In genomic region chr6:149392535-149392934, GRCh38 we compare ENCODE assay signal across 25 cellular contexts. TPM values are rescaled to one million over a fixed set of nuclear protein-coding genes. Genes with fewer than 3 reads are reported as not detected.
DNase-seq lines count a peak whose midpoint lies in the region; ATAC-seq, FAIRE-seq and TF ChIP-seq lines count a peak whose summit lies in the region.
"Had no signal": no experiment of that assay in that cellular context is flagged by ENCODE, and none has a peak within 500 bp of the region (broad histone marks: within the 10 kb centered on the region; RNA-seq: fewer than 3 reads in every experiment).

No MANE protein-coding gene starts in this region.

- no peak for FAIRE-seq in urothelium cell line (lab: Jason Lieb, UNC)

- H3K79me2 ChIP-seq in PC-9 (ENCODE audit: low read depth), result peaks cover 60% of the 10 kb centered on the region

- DNase-seq in activated T-cell treated with anti-CD3 and anti-CD28 coated beads, Interleukin-2, amount 50 U/mL, for 72 hours, result no peak
- DNase-seq in activated T-cell treated with anti-CD3 and anti-CD28 coated beads for 4 hours, result no peak
- no peak for DNase-seq in IMR-90
- no peak for DNase-seq in activated naive CD8-positive, alpha-beta T cell treated with anti-CD3 and anti-CD28 coated beads, Interleukin-2, amount 10 ng/mL, durations not matched to agents 7 days and 5 days
- no peak for DNase-seq in stimulated activated naive CD8-positive, alpha-beta T cell treated with anti-CD3 and anti-CD28 coated beads, Interleukin-15, amount 100 ng/mL, for 72 hours
- no peak for DNase-seq in PC-9
- no peak for DNase-seq in urothelium cell line (ENCODE audit: low spot score)
- DNase-seq in OCI-M2 (lab: John Stamatoyannopoulos, UW; ENCODE audit: unreplicated experiment), result no peak
- DNase-seq: activated CD4-positive, alpha-beta T cell treated with anti-CD3 and anti-CD28 coated beads, Interleukin-2, amount 50 U/mL, for 48 hours; activated T-cell treated with anti-CD3 and anti-CD28 coated beads, Interleukin-2, amount 50 U/mL, for 48 hours; amygdala; caudate nucleus; foreskin fibroblast; H7; immature natural killer cell; left lung; MG63; NCI-H1436 treated with DMSO at 0.1 percent for 48 hours; NCI-H524; substantia nigra; uterus had no signal

- peaks cover 4% of the 10 kb centered on the region for H3K9me1 ChIP-seq in IMR-90 (ENCODE audit: insufficient read depth, low read length)

- no peak overlapping the region for H4K5ac ChIP-seq in IMR-90 (ENCODE audit: low read depth, low read length)

- no peak overlapping the region for H4K91ac ChIP-seq in IMR-90 (ENCODE audit: insufficient read depth, low read depth, low read length)

- ATAC-seq in activated T-cell treated with anti-CD3 and anti-CD28 coated beads, Interleukin-2, amount 50 U/mL, for 72 hours (replicated peaks in 1 of 2), result no peak
- ATAC-seq in IMR-90 (ENCODE audit: low read depth), result no peak
- no peak for ATAC-seq in activated naive CD8-positive, alpha-beta T cell treated with anti-CD3 and anti-CD28 coated beads, Interleukin-2, amount 10 ng/mL, durations not matched to agents 7 days and 5 days (ENCODE audit: low read depth)
- ATAC-seq in stimulated activated naive CD8-positive, alpha-beta T cell treated with anti-CD3 and anti-CD28 coated beads, Interleukin-15, amount 100 ng/mL, for 72 hours, result no peak
- ATAC-seq: left lung had no signal

- TF ChIP-seq CTCF in IMR-90 (conservative IDR thresholded peaks at IDR 0.05; ENCODE audit: low read depth, low read length) (no peak), PC-9 (conservative IDR thresholded peaks at IDR 0.05) (no peak)

- H3K9me3 ChIP-seq in IMR-90 (ENCODE audit: control insufficient read depth, insufficient read depth, low read length), result no peaks in the 10 kb centered on the region
- no peaks in the 10 kb centered on the region; the same call in 1 of the 2 replicates for H3K9me3 ChIP-seq in PC-9 (ENCODE audit: insufficient read depth, low read depth)
- H3K9me3 ChIP-seq: left lung, MG63, uterus had no signal

- H3K18ac ChIP-seq in IMR-90 (ENCODE audit: low read depth, low read length), result no peak overlapping the region; the same call in 1 of the 2 replicates

- H3K4ac ChIP-seq in IMR-90 (ENCODE audit: low read depth, low read length), result no peak overlapping the region

- H3K4me3 Mint-ChIP-seq in activated T-cell treated with anti-CD3 and anti-CD28 coated beads, Interleukin-2, amount 50 U/mL, for 72 hours, result peak overlapping the region; percentile 5 to 71
- peak overlapping the region; percentile 7 for H3K4me3 Mint-ChIP-seq in activated naive CD8-positive, alpha-beta T cell treated with anti-CD3 and anti-CD28 coated beads, Interleukin-2, amount 10 ng/mL, durations not matched to agents 7 days and 5 days
- no peak overlapping the region for H3K4me3 Mint-ChIP-seq in stimulated activated naive CD8-positive, alpha-beta T cell treated with anti-CD3 and anti-CD28 coated beads, Interleukin-15, amount 100 ng/mL, for 72 hours
- H3K4me3 Mint-ChIP-seq: immature natural killer cell, neural progenitor cell had no signal

- H3K4me3 ChIP-seq in IMR-90 (ENCODE audit: insufficient read depth, low read depth, low read length) (no peak overlapping the region), PC-9 (no peak overlapping the region)
- H3K4me3 ChIP-seq: left lung, MG63, neural progenitor cell, uterus had no signal

- peaks cover 81% of the 10 kb centered on the region for H3K4me1 Mint-ChIP-seq in activated T-cell treated with anti-CD3 and anti-CD28 coated beads, Interleukin-2, amount 50 U/mL, for 72 hours (ENCODE audit: low read depth)
- H3K4me1 Mint-ChIP-seq in activated naive CD8-positive, alpha-beta T cell treated with anti-CD3 and anti-CD28 coated beads, Interleukin-2, amount 10 ng/mL, durations not matched to agents 7 days and 5 days, result peaks cover 34% of the 10 kb centered on the region
- peaks cover 73% of the 10 kb centered on the region for H3K4me1 Mint-ChIP-seq in stimulated activated naive CD8-positive, alpha-beta T cell treated with anti-CD3 and anti-CD28 coated beads, Interleukin-15, amount 100 ng/mL, for 72 hours
- H3K4me1 Mint-ChIP-seq: neural progenitor cell had no signal

- no peak for TF ChIP-seq POLR2A in IMR-90 (IDR thresholded peaks at IDR 0.05; ENCODE audit: low read depth, low read length)

- dilution Hi-C loops in IMR-90 (cut with HindIII; ENCODE audit: low sequenced_read_pairs, unreplicated experiment), result no loop called here

- no peak overlapping the region for H3K56ac ChIP-seq in IMR-90 (ENCODE audit: extremely low read depth, insufficient read depth, low read length)

- POLR2A ChIA-PET in IMR-90 (lab: Charles Lee; ENCODE audit: unreplicated experiment), result no interaction called here
- POLR2A ChIA-PET in activated naive CD8-positive, alpha-beta T cell treated with anti-CD3 and anti-CD28 coated beads, Interleukin-2, amount 10 ng/mL, durations not matched to agents 7 days and 5 days (lab: Charles Lee), result no interaction called here
- POLR2A ChIA-PET in PC-9 (lab: Charles Lee; ENCODE audit: unreplicated experiment), result no interaction called here

- peak overlapping the region; percentile 44; the same call in 1 of the 2 replicates for H3K4me2 ChIP-seq in IMR-90 (ENCODE audit: low read depth, low read length)
- no peak overlapping the region for H3K4me2 ChIP-seq in PC-9
- H3K4me2 ChIP-seq: neural progenitor cell had no signal

- intact Hi-C loops in IMR-90 (cut with micrococcal nuclease), result no loop called here
- intact Hi-C loops in PC-9 (cut with micrococcal nuclease; ENCODE audit: unreplicated experiment), result loop anchor here (10.0 kb wide), 1 partner anchor 68 kb away; no protein-coding TSS in a partner anchor

- no peak overlapping the region for H3K9ac ChIP-seq in IMR-90 (ENCODE audit: low read depth, low read length)
- H3K9ac ChIP-seq: neural progenitor cell had no signal

- peak overlapping the region; percentile 88 for H3K27ac Mint-ChIP-seq in activated T-cell treated with anti-CD3 and anti-CD28 coated beads, Interleukin-2, amount 50 U/mL, for 72 hours
- peak overlapping the region; percentile 71 for H3K27ac Mint-ChIP-seq in activated naive CD8-positive, alpha-beta T cell treated with anti-CD3 and anti-CD28 coated beads, Interleukin-2, amount 10 ng/mL, durations not matched to agents 7 days and 5 days
- peak overlapping the region; percentile 3 to 9 for H3K27ac Mint-ChIP-seq in stimulated activated naive CD8-positive, alpha-beta T cell treated with anti-CD3 and anti-CD28 coated beads, Interleukin-15, amount 100 ng/mL, for 72 hours
- H3K27ac Mint-ChIP-seq: neural progenitor cell had no signal

- peaks cover 24 to 40% of the 10 kb centered on the region in 2 experiments for H3K79me1 ChIP-seq in IMR-90 (ENCODE audit: low read depth in 1 of 2, low read length in 2 of 2)

- no TSS peak for BruUV-seq in IMR-90 (replicated peaks; lab: Mats Ljungman, UMichigan)
- no TSS peak for BruUV-seq in PC-9 (replicated peaks; lab: Mats Ljungman, UMichigan)

- H2BK15ac ChIP-seq in IMR-90 (ENCODE audit: low read depth, low read length), result no peak overlapping the region

- peaks cover 8% of the 10 kb centered on the region for H3K36me3 ChIP-seq in IMR-90 (ENCODE audit: control insufficient read depth, insufficient read depth, low read length)
- H3K36me3 ChIP-seq in PC-9 (ENCODE audit: low read depth), result peaks cover 18% of the 10 kb centered on the region
- H3K36me3 ChIP-seq: uterus had no signal

- H3K27me3 Mint-ChIP-seq in activated T-cell treated with anti-CD3 and anti-CD28 coated beads, Interleukin-2, amount 50 U/mL, for 72 hours (ENCODE audit: low read depth), result no peaks in the 10 kb centered on the region
- H3K27me3 Mint-ChIP-seq in activated naive CD8-positive, alpha-beta T cell treated with anti-CD3 and anti-CD28 coated beads, Interleukin-2, amount 10 ng/mL, durations not matched to agents 7 days and 5 days, result no peaks in the 10 kb centered on the region
- H3K27me3 Mint-ChIP-seq in stimulated activated naive CD8-positive, alpha-beta T cell treated with anti-CD3 and anti-CD28 coated beads, Interleukin-15, amount 100 ng/mL, for 72 hours, result no peaks in the 10 kb centered on the region

- H2AFZ ChIP-seq in IMR-90 (replicated peaks; ENCODE audit: low read length, poor library complexity), result no peak overlapping the region
- H2AFZ ChIP-seq in PC-9, result no peak overlapping the region
- H2AFZ ChIP-seq: neural progenitor cell had no signal

- H3K9me2 ChIP-seq in PC-9 (ENCODE audit: insufficient read depth), result no peaks in the 10 kb centered on the region

- no peaks in the 10 kb centered on the region for H3F3A ChIP-seq in PC-9 (ENCODE audit: insufficient read depth, low read depth)

- H3K9me3 Mint-ChIP-seq in activated T-cell treated with anti-CD3 and anti-CD28 coated beads, Interleukin-2, amount 50 U/mL, for 72 hours, result no peaks in the 10 kb centered on the region
- peaks cover 8% of the 10 kb centered on the region for H3K9me3 Mint-ChIP-seq in activated naive CD8-positive, alpha-beta T cell treated with anti-CD3 and anti-CD28 coated beads, Interleukin-2, amount 10 ng/mL, durations not matched to agents 7 days and 5 days
- H3K9me3 Mint-ChIP-seq in stimulated activated naive CD8-positive, alpha-beta T cell treated with anti-CD3 and anti-CD28 coated beads, Interleukin-15, amount 100 ng/mL, for 72 hours, result no peaks in the 10 kb centered on the region

- no peaks in the 10 kb centered on the region for H3K27me3 ChIP-seq in IMR-90 (ENCODE audit: control insufficient read depth, insufficient read depth, low read length)
- H3K27me3 ChIP-seq in PC-9 (ENCODE audit: insufficient read depth, low read depth), result no peaks in the 10 kb centered on the region
- H3K27me3 ChIP-seq: left lung, MG63, neural progenitor cell, uterus had no signal

- H3K27ac ChIP-seq in IMR-90 (ENCODE audit: insufficient read depth, low read length) (no peak overlapping the region), PC-9 (no peak overlapping the region)
- H3K27ac ChIP-seq: C4-2B, epithelial cell of prostate, left lung, neural progenitor cell, RWPE1, uterus had no signal

- H3K36me3 Mint-ChIP-seq in activated T-cell treated with anti-CD3 and anti-CD28 coated beads, Interleukin-2, amount 50 U/mL, for 72 hours (ENCODE audit: insufficient read depth in 2 of 2), result peaks cover 26 to 61% of the 10 kb centered on the region in 2 donors
- peaks cover 82% of the 10 kb centered on the region for H3K36me3 Mint-ChIP-seq in activated naive CD8-positive, alpha-beta T cell treated with anti-CD3 and anti-CD28 coated beads, Interleukin-2, amount 10 ng/mL, durations not matched to agents 7 days and 5 days

- H3K23ac ChIP-seq in IMR-90 (ENCODE audit: low read depth, low read length), result peak overlapping the region; percentile 58

- H2AK9ac ChIP-seq in IMR-90 (replicated peaks; ENCODE audit: low read depth, low read length, poor library complexity), result no peak overlapping the region

- in situ Hi-C loops in IMR-90 (cut with MboI; ENCODE audit: low sequenced_read_pairs), result no loop called here

- no peak overlapping the region for H2AK5ac ChIP-seq in IMR-90 (ENCODE audit: low read depth, low read length)

- H2BK5ac ChIP-seq in IMR-90 (ENCODE audit: low read depth, low read length, poor library complexity, severe bottlenecking), result no peak overlapping the region

- H3K14ac ChIP-seq in IMR-90 (replicated peaks; ENCODE audit: low read depth, low read length), result peak overlapping the region; percentile 38; the same call in 1 of the 2 replicates

- TF ChIP-seq RAD21 in IMR-90 (IDR thresholded peaks at IDR 0.05; ENCODE audit: low read length), result no peak

- H4K20me1 ChIP-seq in IMR-90 (ENCODE audit: insufficient read depth, low read length), result peaks cover 25% of the 10 kb centered on the region; the same call in 1 of the 2 replicates
- 0 out of 2 replicates have a peak, but pooled peaks cover 10% of the 10 kb centered on the region for H4K20me1 ChIP-seq in PC-9 (ENCODE audit: insufficient read depth)

- no peak overlapping the region for H2BK20ac ChIP-seq in IMR-90 (ENCODE audit: low read depth, low read length)

- CTCF ChIA-PET in IMR-90 (lab: Yijun Ruan, JAX) (no interaction called here), PC-9 (lab: Charles Lee) (no interaction called here)

- H2BK120ac ChIP-seq in IMR-90 (ENCODE audit: low read depth, low read length), result no peak overlapping the region

- H4K8ac ChIP-seq in IMR-90 (ENCODE audit: low read depth in 2 of 2, low read length in 2 of 2), result no peak overlapping the region

- H3K4me1 ChIP-seq in IMR-90 (ENCODE audit: control insufficient read depth, insufficient read depth, low read length), result peaks cover 3% of the 10 kb centered on the region
- H3K4me1 ChIP-seq in PC-9 (replicated peaks; ENCODE audit: insufficient read depth), result no peaks in the 10 kb centered on the region
- H3K4me1 ChIP-seq: left lung, neural progenitor cell, uterus had no signal

RNA-seq across cellular contexts. Expression of gene SUMO4, which starts 7.5 kb away (rescaled TPM):
- total RNA-seq in activated T-cell treated with anti-CD3 and anti-CD28 coated beads, Interleukin-2, amount 50 U/mL, for 72 hours, result 1 to 10 TPM; 5.4 to 7.2 TPM
- total RNA-seq in IMR-90 (2012; rRNA removed) (1.9 and 2.2 TPM in 2 replicates), PC-9 (2021) (1.8 TPM in 2 replicates)
- not detected in 2 replicates for polyA plus RNA-seq in IMR-90 (2012; rRNA removed)
- not detected in 2 replicates for polyA plus RNA-seq in IMR-90 (2012; cell fraction: cytosol; rRNA removed)
- polyA plus RNA-seq in IMR-90 (2012; cell fraction: nucleus; rRNA removed; ENCODE audit: low replicate concordance), result 0.05 and 0.44 TPM in 2 replicates
- total RNA-seq in activated naive CD8-positive, alpha-beta T cell treated with anti-CD3 and anti-CD28 coated beads, Interleukin-2, amount 10 ng/mL, durations not matched to agents 7 days and 5 days, result 1 to 10 TPM; 9.3 to 9.5 TPM

Comparison
In these comparisons a context has a peak if more than half of its experiments do, and no peak if none do; other contexts are left out.
1. H3K27ac Mint-ChIP-seq: peak in every context shown above with its lines; median percentile 88 in activated T-cell treated with anti-CD3 and anti-CD28 coated beads, Interleukin-2, amount 50 U/mL, for 72 hours; 71 in activated naive CD8-positive, alpha-beta T cell treated with anti-CD3 and anti-CD28 coated beads, Interleukin-2, amount 10 ng/mL, durations not matched to agents 7 days and 5 days; 6 in stimulated activated naive CD8-positive, alpha-beta T cell treated with anti-CD3 and anti-CD28 coated beads, Interleukin-15, amount 100 ng/mL, for 72 hours.
2. H3K4me3 Mint-ChIP-seq: peak in activated T-cell treated with anti-CD3 and anti-CD28 coated beads, Interleukin-2, amount 50 U/mL, for 72 hours (2 of 2) and activated naive CD8-positive, alpha-beta T cell treated with anti-CD3 and anti-CD28 coated beads, Interleukin-2, amount 10 ng/mL, durations not matched to agents 7 days and 5 days (single experiment); none in stimulated activated naive CD8-positive, alpha-beta T cell treated with anti-CD3 and anti-CD28 coated beads, Interleukin-15, amount 100 ng/mL, for 72 hours (0 of 2).